In the genomic region with DNA sequence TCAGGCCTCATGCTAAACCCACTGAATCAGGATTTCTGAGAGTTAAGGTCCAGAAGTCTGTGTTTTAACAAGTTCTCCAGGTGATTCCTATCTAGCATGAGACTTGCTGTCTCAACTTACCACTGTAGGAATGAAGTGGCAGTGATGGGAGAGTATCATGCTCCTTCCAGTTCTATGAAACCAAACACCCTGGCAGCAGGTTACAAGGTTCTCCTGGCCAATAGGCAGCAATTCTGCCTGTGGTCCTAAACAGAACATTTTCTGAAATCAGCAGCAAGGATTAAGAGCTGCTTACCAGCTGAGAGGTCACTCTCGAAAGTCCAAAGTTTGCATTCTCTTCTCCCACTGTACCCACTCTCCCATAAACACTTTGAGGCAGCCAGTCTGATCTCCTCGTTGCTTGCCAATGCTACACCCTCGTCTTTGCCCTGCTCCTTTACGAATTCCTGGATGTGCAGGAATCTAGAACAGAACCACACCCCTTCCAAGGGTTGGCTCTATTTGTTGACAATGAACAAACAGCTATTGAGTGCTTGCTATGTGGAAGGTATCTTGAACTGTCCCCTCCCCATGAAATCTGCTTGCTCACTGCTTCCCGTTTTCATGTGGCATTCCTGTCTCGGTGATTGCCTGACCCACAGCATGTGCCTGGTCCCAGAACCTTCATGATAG, we compare ENCODE assay signal across 1 cellular context.
TF ChIP-seq lines count a peak whose summit lies in the region.

No MANE protein-coding gene starts in this region.

TF ChIP-seq in HepG2, 621 proteins besides CTCF, POLR2A, EP300 and RAD21 (continued from another document):
- TF ChIP-seq MNT (IDR thresholded peaks at IDR 0.05) = no peak
